23 cellular contexts compared by ENCODE assay signal in genomic region chr5:107169871-107170270, GRCh38.
"Had no signal": no experiment of that assay in that cellular context is flagged by ENCODE, and none has a peak within 500 bp of the region (broad histone marks: within the 10 kb centered on the region; RNA-seq: fewer than 3 reads in every experiment).

No MANE protein-coding gene starts in this region.

- H3K27ac Mint-ChIP-seq: IgD-negative memory B cell had no signal

- H3K27me3 Mint-ChIP-seq: IgD-negative memory B cell had no signal

- DNase-seq: Kasumi-1, MV-4-11, NCI-H1048, NCI-H1105, NCI-H1417, NCI-H1436 treated with DMSO at 0.1 percent for 48 hours, NCI-H1694, NCI-H187 treated with DMSO at 0.1 percent for 48 hours, NCI-H2029 treated with DMSO at 0.1 percent for 48 hours, NCI-H2107, NCI-H2227 treated with DMSO at 0.1 percent for 48 hours, NCI-H524, NCI-H526 treated with DMSO at 0.1 percent for 48 hours, NCI-H748 treated with DMSO at 0.1 percent for 48 hours, Right ventricle myocardium superior, RPMI8226, SIG-M5 had no signal

- H3K27me3 ChIP-seq: SJSA1 had no signal

- H3K27ac ChIP-seq: HL-60, KMS-11, SJSA1, SK-N-MC had no signal

- H3K4me3 ChIP-seq: K562, SJSA1, SK-N-MC had no signal

- ATAC-seq: K562 had no signal

- H3K9ac ChIP-seq: KMS-11 had no signal

- H3K36me3 ChIP-seq: SJSA1 had no signal

- H3K4me1 Mint-ChIP-seq: IgD-negative memory B cell had no signal

- H3K4me2 ChIP-seq: KMS-11 had no signal

- H3K4me3 Mint-ChIP-seq: IgD-negative memory B cell had no signal

- H3K4me1 ChIP-seq: SJSA1 had no signal
